ENCODE assay signal across 21 cellular contexts in the genomic region with DNA sequence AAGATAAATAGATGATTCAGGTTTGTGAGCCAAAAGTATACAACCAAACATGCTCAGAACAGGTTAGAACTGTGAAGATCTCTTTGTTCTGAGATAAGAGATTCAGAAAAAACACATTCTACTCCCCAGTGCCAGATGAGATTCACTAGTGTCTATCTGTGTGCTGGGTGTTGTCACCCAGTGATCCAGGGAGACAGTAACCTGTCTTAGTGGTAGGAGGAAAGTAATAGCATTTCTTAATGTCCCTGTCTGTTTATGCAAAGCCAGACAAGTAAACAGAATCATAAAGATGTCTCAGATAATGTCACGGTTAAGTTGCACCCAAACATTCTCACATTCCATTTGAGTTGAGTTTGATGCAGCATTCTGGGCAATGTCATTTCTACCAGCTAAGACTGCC. TPM values are rescaled to one million over a fixed set of nuclear protein-coding genes. Genes with fewer than 3 reads are reported as not detected.
A peak's percentile ranks its signal among the peaks of the same experiment; 100 is the strongest.
DNase-seq lines count a peak whose midpoint lies in the region; ATAC-seq, FAIRE-seq and TF ChIP-seq lines count a peak whose summit lies in the region.
"Had no signal": no experiment of that assay in that cellular context is flagged by ENCODE, and none has a peak within 500 bp of the region (broad histone marks: within the 10 kb centered on the region; RNA-seq: fewer than 3 reads in every experiment).

No MANE protein-coding gene starts in this region.

- H3K9ac ChIP-seq in K562 (ENCODE audit: insufficient read depth in 1 of 2, low read depth in 2 of 2, low read length in 2 of 2) (no peak overlapping the region), skeletal muscle tissue (ENCODE audit: low read depth in 1 of 3, low read length in 3 of 3) (no peak overlapping the region)
- H3K9ac ChIP-seq: GM23248 had no signal

- H3K27ac ChIP-seq in K562 (ENCODE audit: extremely low read depth, low read depth, low read length) (no peak overlapping the region), prostate gland (no peak overlapping the region), skeletal muscle tissue (ENCODE audit: low read depth, low read length) (peak overlapping the region; percentile 58)
- H3K27ac ChIP-seq: GM23248 had no signal

- TF ChIP-seq RAD21 in K562 (CRISPR knock-in tag; conservative IDR thresholded peaks at IDR 0.05 in 1 of 2, IDR thresholded peaks at IDR 0.05 in 1 of 2), result no peak

- H2AFZ ChIP-seq in K562 (ENCODE audit: low read depth, low read length), result no peak overlapping the region
- H2AFZ ChIP-seq: GM23248 had no signal

- ATAC-seq in K562, result no peak
- ATAC-seq: GM12878 had no signal

- TF ChIP-seq POLR2A in K562 (conservative IDR thresholded peaks at IDR 0.05) (no peak), prostate gland (IDR thresholded peaks at IDR 0.05) (no peak)

- no peaks in the 10 kb centered on the region for H3K79me2 ChIP-seq in K562 (ENCODE audit: control insufficient read depth, insufficient read depth, low read length)

- H3K9me1 ChIP-seq in K562 (ENCODE audit: control insufficient read depth, insufficient read depth, low read length), result no peaks in the 10 kb centered on the region

- no TSS peak for BruUV-seq in K562 (replicated peaks; lab: Mats Ljungman, UMichigan)

- CTCF ChIA-PET in K562 (lab: Yijun Ruan, JAX; ENCODE audit: low intra/inter-chr PET ratio), result no interaction called here

- H4K20me1 ChIP-seq in K562 (replicated peaks; ENCODE audit: control insufficient read depth, insufficient read depth, low read length), result peaks cover 2% of the 10 kb centered on the region; the same call in 1 of the 2 replicates

- intact Hi-C loops in K562 (cut with micrococcal nuclease), result no loop called here
- intact Hi-C loops in prostate gland (cut with DNase I), result no loop called here

- FAIRE-seq in K562 (lab: Jason Lieb, UNC), result peak; percentile 40
- FAIRE-seq: D721Med, GM12878, GM19239, H1 had no signal

- H3K9me3 ChIP-seq in K562 (replicated peaks; ENCODE audit: control insufficient read depth, insufficient read depth, low read depth, low read length), result no peaks in the 10 kb centered on the region
- no peaks in the 10 kb centered on the region for H3K9me3 ChIP-seq in prostate gland
- H3K9me3 ChIP-seq in skeletal muscle tissue (ENCODE audit: control insufficient read depth in 3 of 3, low read length in 3 of 3), result no peaks in the 10 kb centered on the region

- no peaks in the 10 kb centered on the region for H3K27me3 ChIP-seq in K562 (ENCODE audit: control insufficient read depth in 2 of 2, insufficient read depth in 2 of 2, low read length in 2 of 2)
- no peaks in the 10 kb centered on the region for H3K27me3 ChIP-seq in prostate gland (replicated peaks; ENCODE audit: insufficient read depth)
- H3K27me3 ChIP-seq in skeletal muscle tissue (ENCODE audit: control insufficient read depth in 3 of 3, insufficient read depth in 3 of 3, low read length in 3 of 3), result no peaks in the 10 kb centered on the region

- in situ Hi-C loops in K562 (cut with MboI), result no loop called here

- no peak overlapping the region for H3K4me2 ChIP-seq in K562 (ENCODE audit: insufficient read depth, low read length)

- DNase-seq in LNCaP clone FGC (ENCODE audit: low read depth) (peak; percentile 98), K562 (ENCODE audit: extremely low read depth in 1 of 4, low spot score in 3 of 4) (no peak), prostate gland (ENCODE audit: low spot score) (peak; percentile 32), NCI-H2029 treated with DMSO at 0.1 percent for 48 hours (lab: John Stamatoyannopoulos, UW) (no peak), NCI-H2081 (lab: John Stamatoyannopoulos, UW) (no peak)
- no peak for DNase-seq in effector CD8-positive, alpha-beta T cell (lab: John Stamatoyannopoulos, UW)
- DNase-seq: C1 segment of cervical spinal cord; CD4-positive, alpha-beta T cell; CD8-positive, alpha-beta memory T cell; DMS 273 treated with DMSO at 0.1 percent for 48 hours; DMS79; EL; GDM1; GM23248; H7; HCEC 1CT had no signal

- H3K4me3 ChIP-seq in LNCaP clone FGC (ENCODE audit: low read depth, low read length) (no peak overlapping the region), K562 (no peak overlapping the region), prostate gland (no peak overlapping the region), skeletal muscle tissue (ENCODE audit: low read length in 3 of 3) (no peak overlapping the region)
- H3K4me3 ChIP-seq: GM12878, GM23248 had no signal

- TF ChIP-seq CTCF in LNCaP clone FGC (IDR thresholded peaks at IDR 0.05; ENCODE audit: control insufficient read depth, extremely low read depth, insufficient read depth) (no peak), K562 (IDR thresholded peaks at IDR 0.05 in 2 of 3, conservative IDR thresholded peaks at IDR 0.05 in 1 of 3; ENCODE audit: insufficient read depth in 2 of 3, low read depth in 1 of 3, low read length in 3 of 3) (no peak), prostate gland (IDR thresholded peaks at IDR 0.05) (no peak)

- H3K4me1 ChIP-seq in K562 (replicated peaks in 1 of 2; ENCODE audit: control insufficient read depth in 2 of 2, insufficient read depth in 2 of 2, low read length in 2 of 2), result no peaks in the 10 kb centered on the region
- H3K4me1 ChIP-seq in prostate gland (replicated peaks), result peaks cover 4% of the 10 kb centered on the region
- H3K4me1 ChIP-seq in skeletal muscle tissue (ENCODE audit: control insufficient read depth in 3 of 3, insufficient read depth in 3 of 3, low read length in 3 of 3), result peaks cover 9 to 36% (median 12%) of the 10 kb centered on the region in 3 donors

- TF ChIP-seq EP300 in K562 (IDR thresholded peaks at IDR 0.05; ENCODE audit: low read length), result no peak

- POLR2A ChIA-PET in K562 (lab: Yijun Ruan, JAX), result no interaction called here

- WGBS in K562 (ENCODE audit: insufficient coverage, low coverage, missing lambda C conversion rate), result 61% methylated on average over 1 of the region's 1 CpG
- WGBS in prostate gland, result 38% methylated on average over 1 of the region's 1 CpG

- peaks cover 58% of the 10 kb centered on the region for H3K36me3 ChIP-seq in K562 (ENCODE audit: control insufficient read depth, insufficient read depth, low read length)
- H3K36me3 ChIP-seq in prostate gland, result peaks cover 0 to 3% of the 10 kb centered on the region in 2 donors
- H3K36me3 ChIP-seq in skeletal muscle tissue (ENCODE audit: control insufficient read depth in 3 of 3, insufficient read depth in 3 of 3, low read length in 3 of 3), result peaks cover 20 to 28% (median 27%) of the 10 kb centered on the region in 3 donors

RNA-seq across cellular contexts. Expression of gene NKAIN1, which starts 18.9 kb away (rescaled TPM):
- total RNA-seq in K562 (2011; cell fraction: chromatin; rRNA removed; ENCODE audit: low replicate concordance), result 0.12 TPM in 1 of 2 replicates, not detected in the other
- 0.17 TPM in 1 of 2 replicates, not detected in the other for total RNA-seq in K562 (2011; cell fraction: nucleolus; rRNA removed)
- not detected in 2 replicates for total RNA-seq in K562 (2011; cell fraction: nucleoplasm; rRNA removed)
- total RNA-seq in K562 (2014; rRNA removed) (0.05 TPM in 1 of 2 replicates, not detected in the other), K562 (2014; rRNA removed; fragmentation: Illumina TruSeq; extraction: Trizol) (not detected in 2 replicates), K562 (2015; rRNA removed; fragmentation: Illumina TruSeq; extraction: Trizol) (0.08 TPM in 1 of 2 replicates, not detected in the other), K562 (2021) (0.22 TPM in 1 of 2 replicates, not detected in the other), prostate gland (under 1 TPM; 0.51 to 0.73 TPM), skeletal muscle tissue (not detected)
- polyA plus RNA-seq in K562 (2011; rRNA removed) (0.04 TPM in 2 replicates), K562 (2014; fragmentation: Illumina TruSeq; extraction: Trizol) (0.07 and 0.13 TPM in 2 replicates), K562 (2014; fragmentation: Nextera tagmentation; extraction: Ambion mirVana) (under 1 TPM in 1 of 2 experiments, not detected in 1; 0.03 TPM), K562 (2014; rRNA removed) (0.04 TPM in 1 of 2 replicates, not detected in the other)
- polyA plus RNA-seq in K562 (2011; cell fraction: cytosol; rRNA removed), result 0.04 and 0.06 TPM in 2 replicates
- not detected in 2 replicates for polyA plus RNA-seq in K562 (2011; cell fraction: nucleus; rRNA removed)
- 0.06 and 0.08 TPM in 2 replicates for polyA plus RNA-seq in K562 (2012)
- not detected in 2 replicates for polyA minus RNA-seq in K562 (2011; rRNA and poly(A)+ RNA removed)
- polyA minus RNA-seq in K562 (2011; cell fraction: cytosol; rRNA and poly(A)+ RNA removed), result not detected in 2 replicates
- 0.13 TPM in 1 of 2 replicates, not detected in the other for polyA minus RNA-seq in K562 (2011; cell fraction: nucleus; rRNA and poly(A)+ RNA removed)
- total RNA-seq: CD4-positive, alpha-beta T cell; CD8-positive, alpha-beta memory T cell; GM12878 had no signal
- polyA plus RNA-seq: CD8-positive, alpha-beta memory T cell; GM12878; GM23248 had no signal

RNA-seq across cellular contexts. Expression of gene SNRNP40, which starts 38.0 kb away (rescaled TPM):
- total RNA-seq in K562 (2011; cell fraction: chromatin; rRNA removed; ENCODE audit: low replicate concordance), result 175 and 251 TPM in 2 replicates
- 114 and 139 TPM in 2 replicates for total RNA-seq in K562 (2011; cell fraction: nucleolus; rRNA removed)
- 164 and 175 TPM in 2 replicates for total RNA-seq in K562 (2011; cell fraction: nucleoplasm; rRNA removed)
- 278 and 343 TPM in 2 replicates for total RNA-seq in K562 (2014; rRNA removed)
- total RNA-seq in K562 (2014; rRNA removed; fragmentation: Illumina TruSeq; extraction: Trizol), result 198 and 205 TPM in 2 replicates
- total RNA-seq in K562 (2015; rRNA removed; fragmentation: Illumina TruSeq; extraction: Trizol), result 192 and 193 TPM in 2 replicates
- 163 and 164 TPM in 2 replicates for total RNA-seq in K562 (2021)
- 184 and 230 TPM in 2 replicates for polyA plus RNA-seq in K562 (2011; rRNA removed)
- polyA plus RNA-seq in K562 (2011; cell fraction: cytosol; rRNA removed), result 182 and 183 TPM in 2 replicates
- 113 and 118 TPM in 2 replicates for polyA plus RNA-seq in K562 (2011; cell fraction: nucleus; rRNA removed)
- 80.7 and 123 TPM in 2 replicates for polyA plus RNA-seq in K562 (2012)
- 147 and 155 TPM in 2 replicates for polyA plus RNA-seq in K562 (2014; fragmentation: Illumina TruSeq; extraction: Trizol)
- polyA plus RNA-seq in K562 (2014; fragmentation: Nextera tagmentation; extraction: Ambion mirVana), result 10 to 100 TPM; 48.7 to 58.0 TPM
- polyA plus RNA-seq in K562 (2014; rRNA removed), result 158 and 209 TPM in 2 replicates
- 305 and 349 TPM in 2 replicates for polyA minus RNA-seq in K562 (2011; rRNA and poly(A)+ RNA removed)
- 133 and 157 TPM in 2 replicates for polyA minus RNA-seq in K562 (2011; cell fraction: cytosol; rRNA and poly(A)+ RNA removed)
- 58.4 and 89.9 TPM in 2 replicates for polyA minus RNA-seq in K562 (2011; cell fraction: nucleus; rRNA and poly(A)+ RNA removed)
- 10 to 100 TPM; 58.7 to 65.4 TPM for total RNA-seq in prostate gland
- total RNA-seq in skeletal muscle tissue, result 84.5 TPM

RNA-seq across cellular contexts. Expression of gene ZCCHC17, which starts 38.3 kb away (rescaled TPM):
- total RNA-seq in K562 (2011; cell fraction: chromatin; rRNA removed; ENCODE audit: low replicate concordance), result 27.0 and 34.0 TPM in 2 replicates
- total RNA-seq in K562 (2011; cell fraction: nucleolus; rRNA removed), result 19.2 and 20.9 TPM in 2 replicates
- 24.3 and 31.5 TPM in 2 replicates for total RNA-seq in K562 (2011; cell fraction: nucleoplasm; rRNA removed)
- total RNA-seq in K562 (2014; rRNA removed), result 49.7 and 52.9 TPM in 2 replicates
- total RNA-seq in K562 (2014; rRNA removed; fragmentation: Illumina TruSeq; extraction: Trizol), result 74.7 and 89.2 TPM in 2 replicates
- 72.4 and 74.2 TPM in 2 replicates for total RNA-seq in K562 (2015; rRNA removed; fragmentation: Illumina TruSeq; extraction: Trizol)
- 46.9 and 49.2 TPM in 2 replicates for total RNA-seq in K562 (2021)
- polyA plus RNA-seq in K562 (2011; rRNA removed), result 81.2 and 87.8 TPM in 2 replicates
- 40.2 and 52.3 TPM in 2 replicates for polyA plus RNA-seq in K562 (2011; cell fraction: cytosol; rRNA removed)
- polyA plus RNA-seq in K562 (2011; cell fraction: nucleus; rRNA removed), result 18.2 and 30.1 TPM in 2 replicates
- 45.0 and 64.6 TPM in 2 replicates for polyA plus RNA-seq in K562 (2012)
- 82.4 and 96.7 TPM in 2 replicates for polyA plus RNA-seq in K562 (2014; fragmentation: Illumina TruSeq; extraction: Trizol)
- polyA plus RNA-seq in K562 (2014; fragmentation: Nextera tagmentation; extraction: Ambion mirVana), result 100 to 1,000 TPM; 104 to 150 TPM
- 58.2 and 63.7 TPM in 2 replicates for polyA plus RNA-seq in K562 (2014; rRNA removed)
- 52.2 and 53.3 TPM in 2 replicates for polyA minus RNA-seq in K562 (2011; rRNA and poly(A)+ RNA removed)
- polyA minus RNA-seq in K562 (2011; cell fraction: cytosol; rRNA and poly(A)+ RNA removed), result 12.5 and 17.4 TPM in 2 replicates
- polyA minus RNA-seq in K562 (2011; cell fraction: nucleus; rRNA and poly(A)+ RNA removed), result 7.3 and 15.4 TPM in 2 replicates
- total RNA-seq in prostate gland, result 10 to 100 TPM; 31.5 to 39.0 TPM
- 19.8 TPM for total RNA-seq in skeletal muscle tissue

Comparison
In these comparisons a context has a peak if more than half of its experiments do, and no peak if none do; other contexts are left out.
1. DNase-seq: peak in LNCaP clone FGC (single experiment) and prostate gland (single experiment); none in K562 (0 of 4), effector CD8-positive, alpha-beta T cell (single experiment), NCI-H2029 treated with DMSO at 0.1 percent for 48 hours (single experiment) and NCI-H2081 (0 of 2).